1 cellular context compared by ENCODE assay signal in the genomic region with DNA sequence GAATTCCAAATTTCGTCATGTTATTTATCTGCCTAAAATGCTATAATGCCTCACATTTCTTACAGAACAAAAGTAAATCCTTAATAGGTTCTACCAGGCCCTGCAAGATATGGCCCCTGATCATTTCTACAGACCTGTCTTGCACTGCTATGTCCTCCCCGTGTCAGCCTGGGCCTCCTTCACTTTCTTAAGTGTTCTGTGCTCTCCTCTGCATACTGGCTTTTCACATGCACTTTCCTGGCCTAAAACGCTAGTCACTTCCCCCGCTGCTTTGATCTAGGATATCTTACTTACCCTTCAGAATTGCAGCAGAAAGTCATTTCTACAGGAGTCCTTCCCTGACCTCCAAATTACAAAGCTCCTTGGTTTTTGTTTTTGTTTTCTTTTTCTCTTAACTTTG.
TF ChIP-seq lines count a peak whose summit lies in the region.

No MANE protein-coding gene starts in this region.

TF ChIP-seq in H1, 55 proteins besides CTCF, POLR2A, EP300 and RAD21:
- TF ChIP-seq TCF12 (IDR thresholded peaks at IDR 0.05; ENCODE audit: low read depth, low read length) = no peak
- TF ChIP-seq YY1 (IDR thresholded peaks at IDR 0.05; ENCODE audit: low read depth, low read length) = no peak
- no peak for TF ChIP-seq JUN (IDR thresholded peaks at IDR 0.05; ENCODE audit: low read depth, low read length)
- no peak for TF ChIP-seq SAP30 (IDR thresholded peaks at IDR 0.05; ENCODE audit: insufficient read depth, insufficient replicate concordance, low read length)
- TF ChIP-seq NRF1 (IDR thresholded peaks at IDR 0.05; ENCODE audit: low read depth, low read length) = no peak
- TF ChIP-seq, protein P1, sequence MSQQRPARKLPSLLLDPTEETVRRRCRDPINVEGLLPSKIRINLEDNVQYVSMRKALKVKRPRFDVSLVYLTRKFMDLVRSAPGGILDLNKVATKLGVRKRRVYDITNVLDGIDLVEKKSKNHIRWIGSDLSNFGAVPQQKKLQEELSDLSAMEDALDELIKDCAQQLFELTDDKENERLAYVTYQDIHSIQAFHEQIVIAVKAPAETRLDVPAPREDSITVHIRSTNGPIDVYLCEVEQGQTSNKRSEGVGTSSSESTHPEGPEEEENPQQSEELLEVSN (IDR thresholded peaks at IDR 0.05) = no peak
- no peak for TF ChIP-seq SP1 (IDR thresholded peaks at IDR 0.05; ENCODE audit: low read depth, low read length)
- no peak for TF ChIP-seq SRF (IDR thresholded peaks at IDR 0.05; ENCODE audit: low read depth, low read length)
- no peak for TF ChIP-seq SP2 (IDR thresholded peaks at IDR 0.05; ENCODE audit: low read length)
- TF ChIP-seq BRCA1 (IDR thresholded peaks at IDR 0.05; ENCODE audit: low read depth, low read length) = no peak
- no peak for TF ChIP-seq FOSL1 (IDR thresholded peaks at IDR 0.05; ENCODE audit: insufficient read depth, low read depth, low read length)
- TF ChIP-seq CEBPB (IDR thresholded peaks at IDR 0.05; ENCODE audit: low read depth, low read length) = no peak
- TF ChIP-seq, protein P2, sequence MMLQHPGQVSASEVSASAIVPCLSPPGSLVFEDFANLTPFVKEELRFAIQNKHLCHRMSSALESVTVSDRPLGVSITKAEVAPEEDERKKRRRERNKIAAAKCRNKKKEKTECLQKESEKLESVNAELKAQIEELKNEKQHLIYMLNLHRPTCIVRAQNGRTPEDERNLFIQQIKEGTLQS (IDR thresholded peaks at IDR 0.05; ENCODE audit: insufficient read depth, low read depth, low read length) = no peak
- TF ChIP-seq CTBP2 (IDR thresholded peaks at IDR 0.05; ENCODE audit: borderline replicate concordance, insufficient read depth, insufficient read length, low read length) = no peak
